ENCODE assay signal across 14 cellular contexts in the genomic region with DNA sequence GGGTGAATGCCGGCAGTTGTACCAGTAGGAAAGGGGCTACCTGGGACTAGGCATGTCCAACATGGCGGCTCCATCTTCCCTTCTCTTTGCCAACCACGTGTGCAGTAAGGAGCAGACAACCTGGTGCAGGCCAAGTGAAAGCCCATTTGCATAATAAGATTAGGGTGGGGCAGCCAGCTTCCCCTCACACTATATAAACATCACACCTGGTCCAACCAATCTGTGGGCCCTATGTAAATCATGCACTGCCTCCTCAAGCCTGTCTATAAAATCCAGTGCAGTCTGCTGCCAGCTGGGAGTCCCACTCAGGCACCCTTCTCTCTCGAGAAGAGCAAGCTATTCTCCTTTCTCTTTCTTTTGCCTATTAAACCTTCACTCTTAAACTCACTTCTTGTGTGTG.
"Had no signal": no experiment of that assay in that cellular context is flagged by ENCODE, and none has a peak within 500 bp of the region (broad histone marks: within the 10 kb centered on the region; RNA-seq: fewer than 3 reads in every experiment).

No MANE protein-coding gene starts in this region.

- H3K4me1 Mint-ChIP-seq: activated CD4-positive, alpha-beta T cell treated with anti-CD3 and anti-CD28 coated beads for 36 hours; activated naive CD8-positive, alpha-beta T cell treated with anti-CD3 and anti-CD28 coated beads, Interleukin-2, amount 10 ng/mL, durations not matched to agents 7 days and 5 days; naive thymus-derived CD8-positive, alpha-beta T cell had no signal

- H3K27ac Mint-ChIP-seq: activated CD4-positive, alpha-beta T cell treated with anti-CD3 and anti-CD28 coated beads for 36 hours; activated CD8-positive, alpha-beta T cell treated with anti-CD3 and anti-CD28 coated beads for 36 hours; activated naive CD8-positive, alpha-beta T cell treated with anti-CD3 and anti-CD28 coated beads, Interleukin-2, amount 10 ng/mL, durations not matched to agents 7 days and 5 days; naive thymus-derived CD8-positive, alpha-beta T cell; progenitor cell of endocrine pancreas had no signal

- H3K4me3 Mint-ChIP-seq: activated CD4-positive, alpha-beta T cell treated with anti-CD3 and anti-CD28 coated beads for 36 hours; activated CD8-positive, alpha-beta T cell treated with anti-CD3 and anti-CD28 coated beads for 36 hours; activated naive CD8-positive, alpha-beta T cell treated with anti-CD3 and anti-CD28 coated beads, Interleukin-2, amount 10 ng/mL, durations not matched to agents 7 days and 5 days; naive thymus-derived CD8-positive, alpha-beta T cell had no signal

- H3K9me3 Mint-ChIP-seq: activated CD8-positive, alpha-beta T cell treated with anti-CD3 and anti-CD28 coated beads for 36 hours; activated naive CD8-positive, alpha-beta T cell treated with anti-CD3 and anti-CD28 coated beads, Interleukin-2, amount 10 ng/mL, durations not matched to agents 7 days and 5 days had no signal

- H3K4me3 ChIP-seq: breast epithelium, mucosa of descending colon, thyroid gland, vagina had no signal

- H3K27ac ChIP-seq: breast epithelium, thyroid gland, vagina had no signal

- H3K36me3 Mint-ChIP-seq: activated naive CD8-positive, alpha-beta T cell treated with anti-CD3 and anti-CD28 coated beads, Interleukin-2, amount 10 ng/mL, durations not matched to agents 7 days and 5 days; naive thymus-derived CD8-positive, alpha-beta T cell had no signal

- DNase-seq: activated CD4-positive, alpha-beta T cell treated with anti-CD3 and anti-CD28 coated beads for 36 hours; activated CD8-positive, alpha-beta memory T cell treated with anti-CD3 and anti-CD28 coated beads, Interleukin-2, amount 50 U/mL, for 4 hours; activated CD8-positive, alpha-beta T cell treated with anti-CD3 and anti-CD28 coated beads for 36 hours; activated naive CD8-positive, alpha-beta T cell treated with anti-CD3 and anti-CD28 coated beads, Interleukin-2, amount 10 ng/mL, durations not matched to agents 7 days and 5 days; aorta; mammary epithelial cell; mucosa of descending colon; naive thymus-derived CD8-positive, alpha-beta T cell; right cardiac atrium; small intestine; thyroid gland had no signal

- H3K27me3 Mint-ChIP-seq: activated CD4-positive, alpha-beta T cell treated with anti-CD3 and anti-CD28 coated beads for 36 hours; activated CD8-positive, alpha-beta T cell treated with anti-CD3 and anti-CD28 coated beads for 36 hours; activated naive CD8-positive, alpha-beta T cell treated with anti-CD3 and anti-CD28 coated beads, Interleukin-2, amount 10 ng/mL, durations not matched to agents 7 days and 5 days had no signal
